Comparison of ENCODE assay signal across 8 cellular contexts in genomic region chr7:106367018-106367420, GRCh38.
DNase-seq lines count a peak whose midpoint lies in the region; ATAC-seq, FAIRE-seq and TF ChIP-seq lines count a peak whose summit lies in the region.

No MANE protein-coding gene starts in this region.

- H3K4me2 ChIP-seq in HepG2 (ENCODE audit: low read depth, low read length): no peak overlapping the region

- no peaks in the 10 kb centered on the region for H3K79me2 ChIP-seq in HepG2 (ENCODE audit: insufficient read depth, low read length)

- DNase-seq in Daoy (ENCODE audit: low read depth) (peak; percentile 62), KBM-7 (peak; percentile 58), WERI-Rb-1 (peak; percentile 24), HepG2 (ENCODE audit: low spot score) (peak; percentile 20)
- no peak for DNase-seq in CD8-positive, alpha-beta T cell

- CTCF ChIA-PET in HepG2 (lab: Yijun Ruan, JAX; ENCODE audit: low intra/inter-chr PET ratio, low total read pairs): interaction anchor here (1.3 kb wide), 1 partner anchor 190 kb away, joined by 4 read pairs; no protein-coding TSS in a partner anchor
- CTCF ChIA-PET in CD8-positive, alpha-beta T cell (lab: Charles Lee): no interaction called here

- no peaks in the 10 kb centered on the region for H3K27me3 Mint-ChIP-seq in CD8-positive, alpha-beta T cell (ENCODE audit: low read depth)

- H3K9ac ChIP-seq in HepG2 (ENCODE audit: insufficient read depth, low read depth, low read length): no peak overlapping the region

- H2AFZ ChIP-seq in HepG2 (ENCODE audit: low read length): no peak overlapping the region

- intact Hi-C loops in HepG2 (cut with micrococcal nuclease; ENCODE audit: unreplicated experiment): loop anchor here (1.0 kb wide), 1 partner anchor 191 kb away; no protein-coding TSS in a partner anchor
- intact Hi-C loops in CD8-positive, alpha-beta T cell (cut with DNase I, micrococcal nuclease): loop anchor here (1.0 kb wide), 1 partner anchor 191 kb away; no protein-coding TSS in a partner anchor

- TF ChIP-seq EP300 in HepG2 (IDR thresholded peaks at IDR 0.05; ENCODE audit: low read depth in 2 of 2, low read length in 2 of 2) (no peak), HepG2 (CRISPR knock-in tag; IDR thresholded peaks at IDR 0.05; ENCODE audit: borderline replicate concordance) (no peak)

- TF ChIP-seq RAD21 in HepG2 (CRISPR knock-in tag; IDR thresholded peaks at IDR 0.05): peak; percentile 17; the same call in 1 of the 2 replicates

- no peak overlapping the region for H3K4me3 ChIP-seq in WERI-Rb-1 (ENCODE audit: low read depth, low read length)
- H3K4me3 ChIP-seq in HepG2 (replicated peaks in 1 of 3; ENCODE audit: insufficient read depth in 1 of 3, low read depth in 2 of 3, low read length in 3 of 3): no peak overlapping the region
- H3K4me3 ChIP-seq in CD8-positive, alpha-beta T cell (ENCODE audit: low read depth, low read length): no peak overlapping the region

- H3K27ac ChIP-seq in WERI-Rb-1 (no peak overlapping the region), HepG2 (ENCODE audit: extremely low read length, insufficient read depth, low read length) (no peak overlapping the region)
- no peak overlapping the region for H3K27ac ChIP-seq in CD8-positive, alpha-beta T cell (ENCODE audit: low read depth, low read length)

- no TSS peak for BruUV-seq in HepG2 (replicated peaks; lab: Mats Ljungman, UMichigan)

- H3K4me3 Mint-ChIP-seq in CD8-positive, alpha-beta T cell: no peak overlapping the region

- FAIRE-seq in HepG2 (lab: Jason Lieb, UNC): no peak

- TF ChIP-seq POLR2A in HepG2 (IDR thresholded peaks at IDR 0.05; ENCODE audit: insufficient read depth in 1 of 2, low read depth in 2 of 2, low read length in 2 of 2): no peak

- no peaks in the 10 kb centered on the region for H3K9me3 Mint-ChIP-seq in CD8-positive, alpha-beta T cell

- TF ChIP-seq CTCF in WERI-Rb-1 (IDR thresholded peaks at IDR 0.05; ENCODE audit: low read depth, low read length): peak; percentile 66
- peak; percentile 60 for TF ChIP-seq CTCF in HepG2 (CRISPR knock-in tag; IDR thresholded peaks at IDR 0.05)
- no peak for TF ChIP-seq CTCF in CD8-positive, alpha-beta T cell (IDR thresholded peaks at IDR 0.05)

- H3K36me3 ChIP-seq in WERI-Rb-1 (no peaks in the 10 kb centered on the region), HepG2 (replicated peaks in 1 of 2; ENCODE audit: control insufficient read depth in 1 of 2, insufficient read depth in 2 of 2, low read length in 2 of 2) (no peaks in the 10 kb centered on the region)
- no peaks in the 10 kb centered on the region for H3K36me3 ChIP-seq in CD8-positive, alpha-beta T cell (ENCODE audit: insufficient read depth, low read length)

- POLR2A ChIA-PET in HepG2 (lab: Yijun Ruan, JAX): no interaction called here
- POLR2A ChIA-PET in CD8-positive, alpha-beta T cell (lab: Charles Lee): no interaction called here

- H3K27ac Mint-ChIP-seq in CD8-positive, alpha-beta T cell: no peak overlapping the region

- peak; percentile 93 for ATAC-seq in HepG2
- ATAC-seq in GM18502 (IDR thresholded peaks at IDR 0.05; ENCODE audit: poor library complexity, unreplicated experiment): no peak
- no peak for ATAC-seq in CD8-positive, alpha-beta T cell
- no peak for ATAC-seq in GM19035 (IDR thresholded peaks at IDR 0.05; ENCODE audit: unreplicated experiment)
- no peak for ATAC-seq in HG02852 (IDR thresholded peaks at IDR 0.05; ENCODE audit: unreplicated experiment)

- in situ Hi-C loops in KBM-7 (cut with MboI; ENCODE audit: low pct_unique_long_range_greater_than_20kb, low sequenced_read_pairs): loop anchor here (25.0 kb wide), 1 partner anchor 180 kb away; no protein-coding TSS in a partner anchor
- in situ Hi-C loops in HepG2 (cut with HindIII; ENCODE audit: extremely low pct_ligation_motif_present, low pct_unique_long_range_greater_than_20kb): loop anchor here (5.0 kb wide), 1 partner anchor 190 kb away; no protein-coding TSS in a partner anchor

- peaks cover 23% of the 10 kb centered on the region for H3K27me3 ChIP-seq in WERI-Rb-1 (ENCODE audit: insufficient read depth, low read depth, severe bottlenecking)
- peaks cover 0 to 9% of the 10 kb centered on the region in 2 experiments; a peak in 1 of 5 replicates for H3K27me3 ChIP-seq in HepG2 (ENCODE audit: control insufficient read depth in 1 of 2, insufficient read depth in 2 of 2, low read length in 2 of 2)
- H3K27me3 ChIP-seq in CD8-positive, alpha-beta T cell (ENCODE audit: insufficient read depth, low read length): no peaks in the 10 kb centered on the region

- no peaks in the 10 kb centered on the region for H3K36me3 Mint-ChIP-seq in CD8-positive, alpha-beta T cell

- no peaks in the 10 kb centered on the region for H3K4me1 ChIP-seq in HepG2 (ENCODE audit: insufficient read depth, low read length)
- no peaks in the 10 kb centered on the region for H3K4me1 ChIP-seq in CD8-positive, alpha-beta T cell (ENCODE audit: insufficient read depth, low read length)

- H3K4me1 Mint-ChIP-seq in CD8-positive, alpha-beta T cell (ENCODE audit: low read depth): no peaks in the 10 kb centered on the region

- no peaks in the 10 kb centered on the region for H3K9me3 ChIP-seq in WERI-Rb-1 (ENCODE audit: severe bottlenecking)
- no peaks in the 10 kb centered on the region for H3K9me3 ChIP-seq in HepG2 (ENCODE audit: low read length)
- no peaks in the 10 kb centered on the region for H3K9me3 ChIP-seq in CD8-positive, alpha-beta T cell (ENCODE audit: low read length)

- H4K20me1 ChIP-seq in HepG2 (ENCODE audit: insufficient read depth, low read length): no peaks in the 10 kb centered on the region

- WGBS in HepG2 (ENCODE audit: low lambda C conversion rate): 19% methylated on average over 3 of the region's 3 CpGs

TF ChIP-seq in HepG2, 621 proteins besides CTCF, POLR2A, EP300 and RAD21:
- TF ChIP-seq FOXA1 (IDR thresholded peaks at IDR 0.05): no peak
- TF ChIP-seq FOXA1 (CRISPR knock-in tag; IDR thresholded peaks at IDR 0.05): peak; percentile 59
- TF ChIP-seq FOXA3 (CRISPR knock-in tag; IDR thresholded peaks at IDR 0.05): peak; percentile 47; the same call in 1 of the 2 replicates
- TF ChIP-seq ZNF780A (CRISPR knock-in tag; IDR thresholded peaks at IDR 0.05): no peak
- TF ChIP-seq IRF1 (CRISPR knock-in tag; IDR thresholded peaks at IDR 0.05; ENCODE audit: low read depth): no peak
- TF ChIP-seq ZNF550 (CRISPR knock-in tag; IDR thresholded peaks at IDR 0.05; ENCODE audit: borderline replicate concordance): no peak
- TF ChIP-seq ZNF674 (CRISPR knock-in tag; IDR thresholded peaks at IDR 0.05; ENCODE audit: low read depth): no peak
- TF ChIP-seq SMC3 (IDR thresholded peaks at IDR 0.05; ENCODE audit: low read length): peak; percentile 53
- TF ChIP-seq STAG1 (CRISPR knock-in tag; IDR thresholded peaks at IDR 0.05): peak; percentile 62

Comparison
In these comparisons a context has a peak if more than half of its experiments do, and no peak if none do; other contexts are left out.
1. DNase-seq: peak in Daoy (single experiment), KBM-7 (single experiment), WERI-Rb-1 (single experiment) and HepG2 (single experiment); none in CD8-positive, alpha-beta T cell (0 of 7).